ENCODE assay signal across 12 cellular contexts in the genomic region with DNA sequence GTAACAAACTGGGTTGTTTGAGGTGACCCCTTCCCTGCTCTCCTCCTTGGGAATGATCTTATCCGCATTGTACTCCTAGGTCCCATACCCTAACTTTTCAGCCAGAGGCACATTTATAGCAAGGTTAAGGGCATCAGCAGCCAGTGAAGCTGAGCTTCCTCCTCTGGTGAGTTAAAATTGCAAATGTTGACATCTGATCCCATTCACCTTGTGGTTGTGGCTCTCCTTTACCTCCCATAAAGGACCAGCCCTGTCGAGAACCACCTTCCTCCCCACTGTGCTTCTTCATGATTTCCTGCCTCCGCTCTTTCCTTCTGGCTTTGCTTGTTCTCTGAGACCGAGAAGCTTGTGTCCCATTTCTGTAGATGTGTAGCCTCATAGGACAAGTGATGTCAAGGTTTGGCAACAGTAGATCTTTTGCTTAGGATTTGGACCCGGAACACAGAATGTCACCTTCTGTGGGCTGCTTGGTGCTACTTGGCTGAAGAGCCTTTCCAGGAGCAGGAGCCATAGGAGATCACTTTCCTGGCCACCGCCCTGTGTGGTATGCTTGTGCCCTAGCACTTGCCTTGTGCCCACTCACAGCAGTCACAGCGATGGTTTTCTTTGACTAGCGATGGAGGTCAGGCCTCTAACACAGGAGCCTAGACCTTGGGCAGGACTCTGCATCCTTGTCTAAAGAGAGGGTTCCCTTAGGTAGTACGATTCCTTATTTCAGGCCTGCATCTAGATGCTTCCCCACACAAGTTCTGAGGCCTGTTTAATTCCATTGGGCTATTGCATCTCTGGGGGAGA. TPM values are rescaled to one million over a fixed set of nuclear protein-coding genes. Genes with fewer than 3 reads are reported as not detected.
DNase-seq lines count a peak whose midpoint lies in the region; ATAC-seq and TF ChIP-seq lines count a peak whose summit lies in the region.
"Had no signal": no experiment of that assay in that cellular context is flagged by ENCODE, and none has a peak within 500 bp of the region (broad histone marks: within the 10 kb centered on the region; RNA-seq: fewer than 3 reads in every experiment).

No MANE protein-coding gene starts in this region.

- intact Hi-C loops in Panc1 (cut with micrococcal nuclease; ENCODE audit: unreplicated experiment), result no loop called here
- intact Hi-C loops in dorsolateral prefrontal cortex (cut with DNase I), result no loop called here
- intact Hi-C loops in left colon (cut with DNase I, micrococcal nuclease), result no loop called here

- peaks cover 4% of the 10 kb centered on the region for H3K36me3 Mint-ChIP-seq in osteocyte (ENCODE audit: unreplicated experiment)

- DNase-seq in Panc1 (ENCODE audit: low read depth, low spot score) (no peak), dorsolateral prefrontal cortex (peak in 1 of 10 donors; percentile 12), osteocyte (ENCODE audit: extremely low spot score, unreplicated experiment) (no peak), AG08396 (ENCODE audit: low spot score) (no peak), left colon (no peak)
- no peak for DNase-seq in activated CD8-positive, alpha-beta memory T cell treated with anti-CD3 and anti-CD28 coated beads for 24 hours
- DNase-seq: DMS53 had no signal

- no TSS peak for BruUV-seq in Panc1 (replicated peaks; lab: Mats Ljungman, UMichigan)

- H3K36me3 ChIP-seq in Panc1 (ENCODE audit: control insufficient read depth, insufficient read depth, low read length), result no peaks in the 10 kb centered on the region

- no peaks in the 10 kb centered on the region for H3K27me3 ChIP-seq in Panc1 (ENCODE audit: control insufficient read depth, insufficient read depth, low read length)
- no peaks in the 10 kb centered on the region for H3K27me3 ChIP-seq in dorsolateral prefrontal cortex

- H3K4me3 Mint-ChIP-seq in osteocyte (ENCODE audit: unreplicated experiment), result no peak overlapping the region
- H3K4me3 Mint-ChIP-seq: neural crest cell had no signal

- H3K27ac ChIP-seq in C4-2B (peak overlapping the region; percentile 52), Panc1 (ENCODE audit: low read length) (peak overlapping the region; percentile 76), dorsolateral prefrontal cortex (peak overlapping the region in 43 of 59 donors; percentile 2 to 78 (median 48))

- H3K9me3 Mint-ChIP-seq in osteocyte (ENCODE audit: unreplicated experiment), result no peaks in the 10 kb centered on the region
- H3K9me3 Mint-ChIP-seq: neural crest cell had no signal

- CTCF ChIA-PET in Panc1 (lab: Charles Lee), result no interaction called here

- TF ChIP-seq CTCF in C4-2B (conservative IDR thresholded peaks at IDR 0.05), result no peak
- TF ChIP-seq CTCF in Panc1 (IDR thresholded peaks at IDR 0.05), result no peak
- TF ChIP-seq CTCF in dorsolateral prefrontal cortex (IDR thresholded peaks at IDR 0.05 in 54 of 56, conservative IDR thresholded peaks at IDR 0.05 in 2 of 56; ENCODE audit: low read depth in 1 of 56, partially characterized antibody in 56 of 56), result no peak
- no peak for TF ChIP-seq CTCF in osteocyte (IDR thresholded peaks at IDR 0.05)

- H3K27me3 Mint-ChIP-seq in osteocyte (ENCODE audit: unreplicated experiment), result no peaks in the 10 kb centered on the region

- H3K27ac Mint-ChIP-seq in osteocyte (ENCODE audit: unreplicated experiment), result peak overlapping the region; percentile 80

- peaks cover 42% of the 10 kb centered on the region for H3K4me1 Mint-ChIP-seq in osteocyte (ENCODE audit: unreplicated experiment)

- POLR2A ChIA-PET in Panc1 (lab: Charles Lee), result interaction anchor here (0.6 kb wide), 1 partner anchor 11 kb away, joined by 3 read pairs; no protein-coding TSS in a partner anchor

- peaks cover 48% of the 10 kb centered on the region for H3K4me1 ChIP-seq in Panc1 (ENCODE audit: control insufficient read depth, insufficient read depth, low read length)

- no peaks in the 10 kb centered on the region for H3K9me3 ChIP-seq in Panc1 (ENCODE audit: control insufficient read depth, insufficient read depth, low read depth, low read length)

- ATAC-seq in Panc1 (peak; percentile 57), GM21515 (IDR thresholded peaks at IDR 0.05; ENCODE audit: unreplicated experiment) (no peak), left colon (no peak)

- in situ Hi-C loops in Panc1 (cut with HindIII; ENCODE audit: low pct_unique_long_range_greater_than_20kb, low sequenced_read_pairs), result no loop called here

- no peak overlapping the region for H3K4me3 ChIP-seq in Panc1 (ENCODE audit: low read depth in 2 of 2, low read length in 2 of 2)
- no peak overlapping the region for H3K4me3 ChIP-seq in dorsolateral prefrontal cortex

RNA-seq across cellular contexts. Expression of a gene that starts 18.8 kb away (rescaled TPM):
- total RNA-seq in Panc1 (2021; ENCODE audit: unreplicated experiment) (175 TPM), dorsolateral prefrontal cortex (10 to 100 TPM; 33.3 to 89.5 (median 49.3) TPM), osteocyte (141 and 143 TPM in 2 replicates), left colon (100 to 1,000 TPM; 111 to 123 TPM)
- polyA plus RNA-seq in Panc1 (2012; ENCODE audit: insufficient read length), result 176 TPM

RNA-seq across cellular contexts. Expression of a gene that starts 33.6 kb away (rescaled TPM):
- 25.7 TPM for total RNA-seq in Panc1 (2021; ENCODE audit: unreplicated experiment)
- 14.2 TPM for polyA plus RNA-seq in Panc1 (2012; ENCODE audit: insufficient read length)
- total RNA-seq in dorsolateral prefrontal cortex, result 10 to 100 TPM; 19.4 to 43.5 (median 31.1) TPM
- total RNA-seq in osteocyte, result 22.2 and 22.8 TPM in 2 replicates
- total RNA-seq in left colon, result 10 to 100 TPM; 13.4 to 14.8 TPM

RNA-seq across cellular contexts. Expression of a gene that starts 51.4 kb away (rescaled TPM):
- total RNA-seq in Panc1 (2021; ENCODE audit: unreplicated experiment) (not detected), dorsolateral prefrontal cortex (1 to 10 TPM in 3 of 120 experiments, under 1 TPM in 36, not detected in 81; 0.13 to 1.3 (median 0.56) TPM), osteocyte (not detected in 2 replicates), left colon (not detected)
- polyA plus RNA-seq in Panc1 (2012; ENCODE audit: insufficient read length), result not detected
- total RNA-seq: glomerular endothelial cell, NCI-H460, neural crest cell had no signal

RNA-seq across cellular contexts. Expression of a gene that starts 54.7 kb away (rescaled TPM):
- total RNA-seq in Panc1 (2021; ENCODE audit: unreplicated experiment), result 56.8 TPM
- 73.4 TPM for polyA plus RNA-seq in Panc1 (2012; ENCODE audit: insufficient read length)
- total RNA-seq in dorsolateral prefrontal cortex, result 10 to 100 TPM; 14.6 to 37.1 (median 23.5) TPM
- 62.0 and 67.5 TPM in 2 replicates for total RNA-seq in osteocyte
- total RNA-seq in left colon, result 10 to 100 TPM; 41.5 to 57.0 TPM
